Comparison of ENCODE assay signal across 28 cellular contexts in the genomic region with DNA sequence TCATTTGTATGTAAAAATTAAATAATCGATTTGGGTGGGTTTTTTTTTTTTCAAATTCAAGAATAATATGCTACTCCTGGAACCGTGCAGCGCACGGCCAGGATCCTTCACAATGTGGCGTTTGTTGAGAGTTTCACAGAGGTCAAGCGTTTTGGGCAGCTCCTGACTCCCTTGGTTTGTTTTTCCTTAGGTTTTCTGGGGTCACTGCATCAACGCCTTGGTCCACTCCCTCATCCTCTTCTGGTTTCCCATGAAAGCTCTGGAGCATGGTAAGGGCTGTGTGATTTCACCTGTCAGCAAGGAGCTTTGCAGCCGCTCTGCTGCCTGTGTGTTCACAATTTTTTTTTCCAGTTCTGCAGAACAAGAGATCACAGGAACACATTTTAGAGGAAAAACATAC.
"Had no signal": no experiment of that assay in that cellular context is flagged by ENCODE, and none has a peak within 500 bp of the region (broad histone marks: within the 10 kb centered on the region; RNA-seq: fewer than 3 reads in every experiment).

No MANE protein-coding gene starts in this region.

- H3K4me3 ChIP-seq: colonic mucosa, gastroesophageal sphincter, heart left ventricle, hepatocyte, lower lobe of right lung, mucosa of descending colon, pancreas, right lobe of liver, stomach, thyroid gland, vagina had no signal

- H3K36me3 Mint-ChIP-seq: memory B cell; stimulated activated effector memory CD8-positive, alpha-beta T cell treated with anti-CD3 and anti-CD28 coated beads, Interleukin-12 subunit alpha, Interleukin-12 subunit beta, amount 100 ng/mL, for 72 hours had no signal

- H3K4me1 ChIP-seq: colonic mucosa, gastroesophageal sphincter, heart left ventricle, lower lobe of right lung, pancreas, right lobe of liver, stomach, vagina had no signal

- H3K4me1 Mint-ChIP-seq: memory B cell; stimulated activated effector memory CD8-positive, alpha-beta T cell treated with anti-CD3 and anti-CD28 coated beads, Interleukin-12 subunit alpha, Interleukin-12 subunit beta, amount 100 ng/mL, for 72 hours had no signal

- H3K27me3 ChIP-seq: colonic mucosa, gastroesophageal sphincter, hepatocyte, neutrophil, pancreas, right lobe of liver, stomach, thyroid gland, vagina had no signal

- ATAC-seq: esophagus mucosa; gastroesophageal sphincter; heart left ventricle; left colon; left ventricle myocardium superior; lower lobe of right lung; mucosa of descending colon; natural killer cell treated with Interleukin-12 subunit alpha and Interleukin-12 subunit beta and Interleukin-15 and Interleukin-18, amount 100 ng/mL, for 72 hours; pancreas; right lobe of liver; stimulated activated effector memory CD8-positive, alpha-beta T cell treated with anti-CD3 and anti-CD28 coated beads, Interleukin-12 subunit alpha, Interleukin-12 subunit beta, amount 100 ng/mL, for 72 hours had no signal

- H3K27ac ChIP-seq: colonic mucosa, gastroesophageal sphincter, heart left ventricle, hepatocyte, lower lobe of right lung, neutrophil, pancreas, right lobe of liver, stomach, thyroid gland, vagina had no signal

- H3K27ac Mint-ChIP-seq: dendritic cell treated with granulocyte-macrophage colony-stimulating factor and Interleukin-4, amounts not matched to agents 40 ng/mL and 50 ng/mL, for 4 days; endodermal cell; memory B cell; naive B cell; natural killer cell treated with Interleukin-12 subunit alpha and Interleukin-12 subunit beta and Interleukin-15 and Interleukin-18, amount 100 ng/mL, for 72 hours; stimulated activated effector memory CD8-positive, alpha-beta T cell treated with anti-CD3 and anti-CD28 coated beads, Interleukin-12 subunit alpha, Interleukin-12 subunit beta, amount 100 ng/mL, for 72 hours had no signal

- DNase-seq: colonic mucosa; effector CD8-positive, alpha-beta T cell; endodermal cell; foreskin fibroblast; heart left ventricle; kidney; left colon; left ventricle myocardium superior; lower lobe of right lung; mucosa of descending colon; naive B cell; pancreas; right lobe of liver; stimulated activated CD4-positive, alpha-beta T cell treated with anti-CD3 and anti-CD28 coated beads, Interleukin-2, amount 100 ng/mL, for 24 hours; stimulated activated CD4-positive, alpha-beta T cell treated with anti-CD3 and anti-CD28 coated beads, Interleukin-4, amount 100 ng/mL, for 24 hours; stimulated activated naive CD4-positive, alpha-beta T cell treated with Interleukin-2 at 50 U/mL for 16 hours; stomach; trophoblast cell had no signal

- H3K9me3 ChIP-seq: colonic mucosa, gastroesophageal sphincter, heart left ventricle, lower lobe of right lung, mucosa of descending colon, neutrophil, pancreas, right lobe of liver, stomach, thyroid gland, vagina had no signal

- H3K4me3 Mint-ChIP-seq: dendritic cell treated with granulocyte-macrophage colony-stimulating factor and Interleukin-4, amounts not matched to agents 40 ng/mL and 50 ng/mL, for 4 days; endodermal cell; memory B cell; naive B cell; natural killer cell treated with Interleukin-12 subunit alpha and Interleukin-12 subunit beta and Interleukin-15 and Interleukin-18, amount 100 ng/mL, for 72 hours; stimulated activated effector memory CD8-positive, alpha-beta T cell treated with anti-CD3 and anti-CD28 coated beads, Interleukin-12 subunit alpha, Interleukin-12 subunit beta, amount 100 ng/mL, for 72 hours had no signal

- H3K36me3 ChIP-seq: colonic mucosa, gastroesophageal sphincter, heart left ventricle, lower lobe of right lung, neutrophil, pancreas, right lobe of liver, stomach, thyroid gland, vagina had no signal

- H3K9me3 Mint-ChIP-seq: dendritic cell treated with granulocyte-macrophage colony-stimulating factor and Interleukin-4, amounts not matched to agents 40 ng/mL and 50 ng/mL, for 4 days; natural killer cell treated with Interleukin-12 subunit alpha and Interleukin-12 subunit beta and Interleukin-15 and Interleukin-18, amount 100 ng/mL, for 72 hours had no signal
